Comparison of ENCODE assay signal across 16 cellular contexts in the genomic region with DNA sequence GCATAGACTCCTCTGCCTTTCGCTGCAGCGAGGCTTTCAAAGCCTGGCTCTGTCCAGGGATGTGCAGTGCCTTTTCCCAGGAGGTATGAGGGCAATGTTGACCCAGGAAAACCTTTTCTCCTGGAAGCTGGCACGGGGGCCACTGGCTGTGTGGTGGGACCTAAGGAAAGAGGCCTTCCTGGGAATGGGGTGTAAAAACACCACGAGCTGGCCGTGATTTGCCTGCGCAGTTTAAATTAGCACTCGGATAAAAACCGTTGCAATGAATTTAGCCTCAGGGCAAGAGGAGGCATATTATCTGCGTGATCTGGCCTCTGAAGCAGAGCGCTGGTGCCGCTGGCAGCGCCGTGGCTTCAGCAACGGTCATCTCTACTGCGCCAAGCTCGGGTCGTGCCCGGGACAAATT. TPM values are rescaled to one million over a fixed set of nuclear protein-coding genes. Genes with fewer than 3 reads are reported as not detected.
DNase-seq lines count a peak whose midpoint lies in the region; ATAC-seq and TF ChIP-seq lines count a peak whose summit lies in the region.
"Had no signal": no experiment of that assay in that cellular context is flagged by ENCODE, and none has a peak within 500 bp of the region (broad histone marks: within the 10 kb centered on the region; RNA-seq: fewer than 3 reads in every experiment).

No MANE protein-coding gene starts in this region.

- H3K4me1 ChIP-seq in ascending aorta (peaks cover 15 to 38% of the 10 kb centered on the region in 2 donors), muscle layer of colon (ENCODE audit: insufficient read depth, low read length) (peaks cover 15% of the 10 kb centered on the region)

- CTCF ChIA-PET in activated CD4-positive, alpha-beta T cell treated with anti-CD3 and anti-CD28 coated beads, Interleukin-2, amount 10 ng/mL, durations not matched to agents 7 days and 5 days (lab: Charles Lee), result interaction anchor here (1.4 kb wide), 2 partner anchors 13 to 16 kb away, joined by 3 read pairs; no protein-coding TSS in a partner anchor
- CTCF ChIA-PET in activated CD4-positive, alpha-beta T cell treated with anti-CD3 and anti-CD28 coated beads for 36 hours (lab: Charles Lee), result interaction anchor here (0.8 kb wide), 1 partner anchor 27 kb away, joined by 3 read pairs; no protein-coding TSS in a partner anchor

- peak overlapping the region; percentile 65 to 91 for H3K4me3 ChIP-seq in ascending aorta
- H3K4me3 ChIP-seq in muscle layer of colon (ENCODE audit: low read depth in 1 of 2, low read length in 2 of 2), result peak overlapping the region; percentile 67 to 86
- H3K4me3 ChIP-seq in WERI-Rb-1 (ENCODE audit: low read depth, low read length), result no peak overlapping the region

- ATAC-seq in activated CD4-positive, alpha-beta T cell treated with anti-CD3 and anti-CD28 coated beads for 36 hours, result no peak
- no peak for ATAC-seq in GM21526 (IDR thresholded peaks at IDR 0.05; ENCODE audit: low FRiP score, unreplicated experiment)

- H3K27ac Mint-ChIP-seq in activated CD4-positive, alpha-beta T cell treated with anti-CD3 and anti-CD28 coated beads, Interleukin-2, amount 10 ng/mL, durations not matched to agents 7 days and 5 days, result no peak overlapping the region
- H3K27ac Mint-ChIP-seq in activated CD4-positive, alpha-beta T cell treated with anti-CD3 and anti-CD28 coated beads for 36 hours, result no peak overlapping the region
- no peak overlapping the region for H3K27ac Mint-ChIP-seq in type B pancreatic cell
- H3K27ac Mint-ChIP-seq: activated B cell treated with CpG ODN at 0.5 μM for 24 hours; stimulated activated naive CD8-positive, alpha-beta T cell treated with anti-CD3 and anti-CD28 coated beads, Interleukin-15, Interleukin-2, amounts not matched to agents 100 ng/mL and 50 ng/mL, for 24 hours had no signal

- H3K9me3 Mint-ChIP-seq in activated CD4-positive, alpha-beta T cell treated with anti-CD3 and anti-CD28 coated beads, Interleukin-2, amount 10 ng/mL, durations not matched to agents 7 days and 5 days, result peaks cover 2% of the 10 kb centered on the region
- H3K9me3 Mint-ChIP-seq in activated CD4-positive, alpha-beta T cell treated with anti-CD3 and anti-CD28 coated beads for 36 hours (ENCODE audit: low read depth), result no peaks in the 10 kb centered on the region
- no peaks in the 10 kb centered on the region for H3K9me3 Mint-ChIP-seq in type B pancreatic cell
- H3K9me3 Mint-ChIP-seq: activated B cell treated with CpG ODN at 0.5 μM for 24 hours; stimulated activated naive CD8-positive, alpha-beta T cell treated with anti-CD3 and anti-CD28 coated beads, Interleukin-15, Interleukin-2, amounts not matched to agents 100 ng/mL and 50 ng/mL, for 24 hours had no signal

- H3K36me3 Mint-ChIP-seq in activated CD4-positive, alpha-beta T cell treated with anti-CD3 and anti-CD28 coated beads, Interleukin-2, amount 10 ng/mL, durations not matched to agents 7 days and 5 days (ENCODE audit: low read depth), result peaks cover 7% of the 10 kb centered on the region
- no peaks in the 10 kb centered on the region for H3K36me3 Mint-ChIP-seq in activated CD4-positive, alpha-beta T cell treated with anti-CD3 and anti-CD28 coated beads for 36 hours (ENCODE audit: low read depth)
- H3K36me3 Mint-ChIP-seq in type B pancreatic cell, result peaks cover 33% of the 10 kb centered on the region

- TF ChIP-seq CTCF in ascending aorta (IDR thresholded peaks at IDR 0.05) (no peak), type B pancreatic cell (conservative IDR thresholded peaks at IDR 0.05) (no peak), WERI-Rb-1 (IDR thresholded peaks at IDR 0.05; ENCODE audit: low read depth, low read length) (no peak)

- peak overlapping the region; percentile 96 for H3K27ac ChIP-seq in ascending aorta
- H3K27ac ChIP-seq in muscle layer of colon (ENCODE audit: low read depth, low read length), result peak overlapping the region; percentile 37
- no peak overlapping the region for H3K27ac ChIP-seq in WERI-Rb-1
- H3K27ac ChIP-seq: HL-60 had no signal

- H3K9me3 ChIP-seq in ascending aorta (no peaks in the 10 kb centered on the region), muscle layer of colon (ENCODE audit: low read length) (no peaks in the 10 kb centered on the region), WERI-Rb-1 (ENCODE audit: severe bottlenecking) (peaks cover 25% of the 10 kb centered on the region)
- H3K9me3 ChIP-seq: Peyer's patch had no signal

- peaks cover 90% of the 10 kb centered on the region for H3K27me3 Mint-ChIP-seq in activated CD4-positive, alpha-beta T cell treated with anti-CD3 and anti-CD28 coated beads, Interleukin-2, amount 10 ng/mL, durations not matched to agents 7 days and 5 days
- H3K27me3 Mint-ChIP-seq in activated CD4-positive, alpha-beta T cell treated with anti-CD3 and anti-CD28 coated beads for 36 hours, result peaks cover 80% of the 10 kb centered on the region
- peaks cover 91% of the 10 kb centered on the region for H3K27me3 Mint-ChIP-seq in type B pancreatic cell

- H3K27me3 ChIP-seq in ascending aorta (no peaks in the 10 kb centered on the region), muscle layer of colon (ENCODE audit: control insufficient read depth in 1 of 2, insufficient read depth in 2 of 2, low read length in 2 of 2) (peaks cover 3 to 44% of the 10 kb centered on the region in 2 donors), WERI-Rb-1 (ENCODE audit: insufficient read depth, low read depth, severe bottlenecking) (peaks cover 99% of the 10 kb centered on the region)

- no peak overlapping the region for H3K9ac ChIP-seq in muscle layer of colon (ENCODE audit: low read length)

- peak overlapping the region; percentile 12 for H3K4me3 Mint-ChIP-seq in activated CD4-positive, alpha-beta T cell treated with anti-CD3 and anti-CD28 coated beads, Interleukin-2, amount 10 ng/mL, durations not matched to agents 7 days and 5 days
- H3K4me3 Mint-ChIP-seq in activated CD4-positive, alpha-beta T cell treated with anti-CD3 and anti-CD28 coated beads for 36 hours, result no peak overlapping the region
- peak overlapping the region; percentile 92 for H3K4me3 Mint-ChIP-seq in type B pancreatic cell
- H3K4me3 Mint-ChIP-seq: activated B cell treated with CpG ODN at 0.5 μM for 24 hours; stimulated activated naive CD8-positive, alpha-beta T cell treated with anti-CD3 and anti-CD28 coated beads, Interleukin-15, Interleukin-2, amounts not matched to agents 100 ng/mL and 50 ng/mL, for 24 hours had no signal

- intact Hi-C loops in activated CD4-positive, alpha-beta T cell treated with anti-CD3 and anti-CD28 coated beads for 36 hours (cut with DNase I, micrococcal nuclease), result no loop called here
- intact Hi-C loops in ascending aorta (cut with DNase I), result loop anchor here (5.0 to 10.0 kb wide), 4 partner anchors 363 to 1089 kb away; a partner anchor contains a TSS

- no peak for DNase-seq in activated CD4-positive, alpha-beta T cell treated with anti-CD3 and anti-CD28 coated beads, Interleukin-2, amount 10 ng/mL, durations not matched to agents 7 days and 5 days
- DNase-seq in activated CD4-positive, alpha-beta T cell treated with anti-CD3 and anti-CD28 coated beads for 36 hours, result no peak
- no peak for DNase-seq in ascending aorta (ENCODE audit: low spot score in 2 of 2)
- no peak for DNase-seq in type B pancreatic cell (ENCODE audit: extremely low spot score, unreplicated experiment)
- no peak for DNase-seq in WERI-Rb-1
- DNase-seq in activated naive CD4-positive, alpha-beta T cell treated with anti-CD3 and anti-CD28 coated beads, Interleukin-2, amount 50 U/mL, for 16 hours, result no peak
- DNase-seq: activated B cell treated with CpG ODN at 0.5 μM for 24 hours; left cardiac atrium; NCI-H345; occipital lobe; Peyer's patch; stimulated activated CD4-positive, alpha-beta T cell treated with anti-CD3 and anti-CD28 coated beads, Interleukin-2, amount 100 ng/mL, for 24 hours had no signal

- H3K36me3 ChIP-seq in ascending aorta (peaks cover 8% of the 10 kb centered on the region in 2 donors), muscle layer of colon (ENCODE audit: insufficient read depth, low read length) (peaks cover 9% of the 10 kb centered on the region), WERI-Rb-1 (no peaks in the 10 kb centered on the region)
- H3K36me3 ChIP-seq: Peyer's patch had no signal

- POLR2A ChIA-PET in activated CD4-positive, alpha-beta T cell treated with anti-CD3 and anti-CD28 coated beads, Interleukin-2, amount 10 ng/mL, durations not matched to agents 7 days and 5 days (lab: Charles Lee), result no interaction called here
- POLR2A ChIA-PET in activated CD4-positive, alpha-beta T cell treated with anti-CD3 and anti-CD28 coated beads for 36 hours (lab: Charles Lee), result no interaction called here

- H3K4me1 Mint-ChIP-seq in activated CD4-positive, alpha-beta T cell treated with anti-CD3 and anti-CD28 coated beads, Interleukin-2, amount 10 ng/mL, durations not matched to agents 7 days and 5 days, result peaks cover 26% of the 10 kb centered on the region
- peaks cover 37% of the 10 kb centered on the region for H3K4me1 Mint-ChIP-seq in activated CD4-positive, alpha-beta T cell treated with anti-CD3 and anti-CD28 coated beads for 36 hours
- peaks cover 30% of the 10 kb centered on the region for H3K4me1 Mint-ChIP-seq in type B pancreatic cell (ENCODE audit: unreplicated experiment)

RNA-seq across cellular contexts. Expression of a gene that starts 3.0 kb away (rescaled TPM):
- total RNA-seq in activated CD4-positive, alpha-beta T cell treated with anti-CD3 and anti-CD28 coated beads, Interleukin-2, amount 10 ng/mL, durations not matched to agents 7 days and 5 days, result not detected
- not detected for total RNA-seq in activated CD4-positive, alpha-beta T cell treated with anti-CD3 and anti-CD28 coated beads for 36 hours
- 66.7 TPM for total RNA-seq in ascending aorta
- 9.5 and 55.7 TPM in 2 replicates for total RNA-seq in type B pancreatic cell (ENCODE audit: low replicate concordance)
- total RNA-seq: activated B cell treated with CpG ODN at 0.5 μM for 24 hours had no signal
